ENCODE assay signal across 20 cellular contexts in genomic region chr11:107307991-107308390, GRCh38.
"Had no signal": no experiment of that assay in that cellular context is flagged by ENCODE, and none has a peak within 500 bp of the region (broad histone marks: within the 10 kb centered on the region; RNA-seq: fewer than 3 reads in every experiment).

No MANE protein-coding gene starts in this region.

- DNase-seq: activated CD4-positive, alpha-beta memory T cell treated with anti-CD3 and anti-CD28 coated beads, Interleukin-2, amount 10 ng/mL, durations not matched to agents 7 days and 5 days; activated CD4-positive, alpha-beta T cell treated with anti-CD3 and anti-CD28 coated beads, Interleukin-2, amount 10 ng/mL, durations not matched to agents 24 days and 14 days; activated effector memory CD4-positive, alpha-beta T cell treated with anti-CD3 and anti-CD28 coated beads, Interleukin-2, amount 50 U/mL, for 16 hours; activated naive CD4-positive, alpha-beta T cell treated with anti-CD3 and anti-CD28 coated beads, Interleukin-2, amount 10 ng/mL, durations not matched to agents 7 days and 5 days; activated naive CD8-positive, alpha-beta T cell treated with anti-CD3 and anti-CD28 coated beads, Interleukin-2, amount 50 U/mL, for 24 hours; activated T-cell treated with anti-CD3 and anti-CD28 coated beads, Interleukin-2, amount 50 U/mL, for 72 hours; anterior cingulate cortex; body of pancreas; caudate nucleus; effector CD4-positive, alpha-beta T cell; heart left ventricle; left ventricle myocardium superior; mammary epithelial cell; naive thymus-derived CD8-positive, alpha-beta T cell; small intestine; stimulated activated CD4-positive, alpha-beta T cell treated with anti-CD3 and anti-CD28 coated beads, Interleukin-2, amount 100 ng/mL, for 24 hours; stimulated activated naive CD8-positive, alpha-beta T cell treated with anti-CD3 and anti-CD28 coated beads, Interleukin-15, amount 100 ng/mL, for 72 hours had no signal

- ATAC-seq: activated CD4-positive, CD25-positive, alpha-beta regulatory T cell treated with anti-CD3 and anti-CD28 coated beads, Interleukin-2, amount 50 U/mL, for 24 hours; activated naive CD8-positive, alpha-beta T cell treated with anti-CD3 and anti-CD28 coated beads, Interleukin-2, amount 50 U/mL, for 24 hours; activated T-cell treated with anti-CD3 and anti-CD28 coated beads, Interleukin-2, amount 50 U/mL, for 72 hours; body of pancreas; heart left ventricle; left ventricle myocardium superior; naive thymus-derived CD8-positive, alpha-beta T cell; sciatic nerve; stimulated activated effector memory CD8-positive, alpha-beta T cell treated with anti-CD3 and anti-CD28 coated beads, Interleukin-12 subunit alpha, Interleukin-12 subunit beta, amount 100 ng/mL, for 72 hours; stimulated activated naive CD8-positive, alpha-beta T cell treated with anti-CD3 and anti-CD28 coated beads, Interleukin-15, amount 100 ng/mL, for 72 hours had no signal
